25 cellular contexts compared by ENCODE assay signal in the genomic region with DNA sequence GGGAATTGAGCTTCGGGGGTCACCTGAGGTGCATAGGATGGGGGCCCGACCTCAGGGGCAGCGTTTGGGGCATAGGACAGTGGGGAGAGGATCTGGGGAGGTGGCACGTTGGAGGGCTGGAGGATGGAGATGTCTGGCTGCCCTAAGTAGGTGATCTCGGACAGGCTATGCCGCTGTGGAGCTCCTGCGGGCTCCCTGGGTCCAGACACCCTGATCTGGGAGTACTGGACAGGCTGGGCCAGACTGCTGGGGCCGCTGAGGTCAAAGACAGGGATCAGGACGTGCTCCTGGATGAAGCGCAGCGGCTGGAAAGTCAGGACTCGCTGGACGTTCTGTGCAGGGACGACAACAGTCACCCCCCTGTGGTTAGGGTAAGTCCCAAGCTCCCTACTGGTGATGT. TPM values are rescaled to one million over a fixed set of nuclear protein-coding genes. Genes with fewer than 3 reads are reported as not detected.
"Had no signal": no experiment of that assay in that cellular context is flagged by ENCODE, and none has a peak within 500 bp of the region (broad histone marks: within the 10 kb centered on the region; RNA-seq: fewer than 3 reads in every experiment).

No MANE protein-coding gene starts in this region.

- H3K9me3 ChIP-seq: mucosa of descending colon, prostate gland, stomach, suprapubic skin, upper lobe of left lung had no signal

- H3K27ac ChIP-seq: foreskin keratinocyte, SK-N-MC had no signal

- H3K27me3 ChIP-seq: foreskin keratinocyte, suprapubic skin, upper lobe of left lung had no signal

- H3K36me3 Mint-ChIP-seq: activated CD4-positive, alpha-beta memory T cell treated with anti-CD3 and anti-CD28 coated beads for 36 hours; brain; stimulated activated effector memory CD8-positive, alpha-beta T cell treated with anti-CD3 and anti-CD28 coated beads, Interleukin-12 subunit alpha, Interleukin-12 subunit beta, amount 100 ng/mL, for 72 hours had no signal

- H3K4me3 Mint-ChIP-seq: activated CD4-positive, alpha-beta memory T cell treated with anti-CD3 and anti-CD28 coated beads for 36 hours; brain; neural crest cell; stimulated activated effector memory CD8-positive, alpha-beta T cell treated with anti-CD3 and anti-CD28 coated beads, Interleukin-12 subunit alpha, Interleukin-12 subunit beta, amount 100 ng/mL, for 72 hours; T-helper 17 cell had no signal

- H3K4me3 ChIP-seq: mucosa of descending colon, prostate gland, SK-N-MC, stomach, suprapubic skin, upper lobe of left lung had no signal

- H3K27ac Mint-ChIP-seq: activated CD4-positive, alpha-beta memory T cell treated with anti-CD3 and anti-CD28 coated beads for 36 hours; stimulated activated effector memory CD8-positive, alpha-beta T cell treated with anti-CD3 and anti-CD28 coated beads, Interleukin-12 subunit alpha, Interleukin-12 subunit beta, amount 100 ng/mL, for 72 hours; T-helper 17 cell had no signal

- H3K4me1 Mint-ChIP-seq: neural crest cell; stimulated activated effector memory CD8-positive, alpha-beta T cell treated with anti-CD3 and anti-CD28 coated beads, Interleukin-12 subunit alpha, Interleukin-12 subunit beta, amount 100 ng/mL, for 72 hours; T-helper 17 cell had no signal

- H3K9me3 Mint-ChIP-seq: activated CD4-positive, alpha-beta memory T cell treated with anti-CD3 and anti-CD28 coated beads for 36 hours; neural crest cell; stimulated activated effector memory CD8-positive, alpha-beta T cell treated with anti-CD3 and anti-CD28 coated beads, Interleukin-12 subunit alpha, Interleukin-12 subunit beta, amount 100 ng/mL, for 72 hours had no signal

- DNase-seq: activated CD4-positive, alpha-beta memory T cell treated with anti-CD3 and anti-CD28 coated beads for 36 hours; activated CD4-positive, alpha-beta T cell treated with anti-CD3 and anti-CD28 coated beads for 48 hours; activated naive CD4-positive, alpha-beta T cell treated with Interleukin-2 at 50 U/mL for 16 hours; activated T-cell treated with anti-CD3 and anti-CD28 coated beads, Interleukin-2, amount 50 U/mL, for 48 hours; amygdala; caudate nucleus; dermis blood vessel endothelial cell; effector CD8-positive, alpha-beta T cell; erythroblast; foreskin keratinocyte; glutamatergic neuron; hippocampal formation; mesenchymal stem cell; stimulated activated CD4-positive, alpha-beta T cell treated with anti-CD3 and anti-CD28 coated beads, Interleukin-2, amount 100 ng/mL, for 24 hours; stomach; SW 1271; T-helper 17 cell; upper lobe of left lung had no signal

- H3K36me3 ChIP-seq: prostate gland, stomach, suprapubic skin, upper lobe of left lung had no signal

- ATAC-seq: foreskin keratinocyte; mucosa of descending colon; stimulated activated effector memory CD8-positive, alpha-beta T cell treated with anti-CD3 and anti-CD28 coated beads, Interleukin-12 subunit alpha, Interleukin-12 subunit beta, amount 100 ng/mL, for 72 hours; T-helper 17 cell had no signal

RNA-seq across cellular contexts. Expression of a gene that starts 9.5 kb away (rescaled TPM):
- total RNA-seq: activated CD4-positive, alpha-beta memory T cell treated with anti-CD3 and anti-CD28 coated beads for 36 hours; dermis blood vessel endothelial cell; neural crest cell; T-helper 17 cell had no signal

RNA-seq across cellular contexts. Expression of a gene that starts 21.5 kb away (rescaled TPM):
- total RNA-seq: activated CD4-positive, alpha-beta memory T cell treated with anti-CD3 and anti-CD28 coated beads for 36 hours; dermis blood vessel endothelial cell; neural crest cell; T-helper 17 cell had no signal
